Comparison of ENCODE assay signal across 30 cellular contexts in the genomic region with DNA sequence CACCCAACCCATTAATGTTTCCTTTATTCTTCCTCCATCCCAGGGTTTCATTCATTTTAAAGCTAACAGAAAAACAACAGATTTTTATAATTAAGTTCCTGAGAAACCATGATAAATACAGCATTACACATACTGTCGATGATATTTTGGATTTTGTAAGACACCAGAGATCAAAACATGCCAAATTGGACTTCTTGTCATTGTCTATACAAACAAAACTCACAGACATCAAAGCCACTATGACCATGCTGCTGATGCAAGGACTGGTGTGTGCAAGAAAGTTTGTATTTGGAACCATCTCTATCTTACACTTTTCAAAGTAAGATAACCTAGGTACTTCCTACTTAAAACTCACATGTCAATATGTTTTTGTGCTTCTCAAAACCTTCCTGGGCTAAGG.
"Had no signal": no experiment of that assay in that cellular context is flagged by ENCODE, and none has a peak within 500 bp of the region (broad histone marks: within the 10 kb centered on the region; RNA-seq: fewer than 3 reads in every experiment).

No MANE protein-coding gene starts in this region.

- FAIRE-seq: colon, frontal cortex had no signal

- H3K9me3 ChIP-seq: lower lobe of right lung, neutrophil, right atrium auricular region, suprapubic skin, transverse colon, upper lobe of right lung, uterus had no signal

- H3K36me3 ChIP-seq: lower lobe of right lung, neutrophil, right atrium auricular region, suprapubic skin, transverse colon, upper lobe of right lung, uterus had no signal

- H3K4me1 Mint-ChIP-seq: immature natural killer cell; natural killer cell; neural crest cell; stimulated activated naive CD8-positive, alpha-beta T cell treated with anti-CD3 and anti-CD28 coated beads, Interleukin-15, amount 100 ng/mL, for 72 hours had no signal

- H3K4me1 ChIP-seq: lower lobe of right lung, parathyroid adenoma, right atrium auricular region, suprapubic skin, transverse colon, upper lobe of right lung, uterus had no signal

- H3K9me3 Mint-ChIP-seq: neural crest cell had no signal

- H3K79me2 ChIP-seq: parathyroid adenoma had no signal

- ATAC-seq: esophagus mucosa; left ventricle myocardium superior; lower lobe of right lung; natural killer cell; sciatic nerve; stimulated activated naive CD8-positive, alpha-beta T cell treated with anti-CD3 and anti-CD28 coated beads, Interleukin-15, amount 100 ng/mL, for 72 hours; upper lobe of right lung had no signal

- H2AFZ ChIP-seq: parathyroid adenoma had no signal

- H3K27ac Mint-ChIP-seq: immature natural killer cell; natural killer cell; progenitor cell of endocrine pancreas; stimulated activated naive CD8-positive, alpha-beta T cell treated with anti-CD3 and anti-CD28 coated beads, Interleukin-15, amount 100 ng/mL, for 72 hours had no signal

- H3K27me3 Mint-ChIP-seq: progenitor cell of endocrine pancreas; stimulated activated naive CD8-positive, alpha-beta T cell treated with anti-CD3 and anti-CD28 coated beads, Interleukin-15, amount 100 ng/mL, for 72 hours had no signal

- H3K27me3 ChIP-seq: neutrophil, right atrium auricular region, suprapubic skin, transverse colon, upper lobe of right lung, uterus had no signal

- H3K4me2 ChIP-seq: smooth muscle cell had no signal

- H3K4me3 Mint-ChIP-seq: immature natural killer cell; natural killer cell; neural crest cell; stimulated activated naive CD8-positive, alpha-beta T cell treated with anti-CD3 and anti-CD28 coated beads, Interleukin-15, amount 100 ng/mL, for 72 hours had no signal

- H3K27ac ChIP-seq: dorsolateral prefrontal cortex, epithelial cell of prostate, lower lobe of right lung, neutrophil, parathyroid adenoma, right atrium auricular region, suprapubic skin, transverse colon, upper lobe of right lung, uterus had no signal

- H3K9ac ChIP-seq: parathyroid adenoma had no signal

- H3K36me3 Mint-ChIP-seq: immature natural killer cell, natural killer cell had no signal

- H3K4me3 ChIP-seq: dorsolateral prefrontal cortex, lower lobe of right lung, right atrium auricular region, smooth muscle cell, suprapubic skin, transverse colon, upper lobe of right lung, uterus had no signal

- DNase-seq: dorsolateral prefrontal cortex; effector CD4-positive, alpha-beta T cell; hypothalamus; immature natural killer cell; islet precursor cell; kidney glomerular epithelial cell; left ventricle myocardium superior; lower lobe of right lung; natural killer cell; stimulated activated CD4-positive, alpha-beta T cell treated with anti-CD3 and anti-CD28 coated beads, Interleukin-12 subunit alpha, Interleukin-12 subunit beta, amount 100 ng/mL, for 4 hours; stimulated activated CD4-positive, alpha-beta T cell treated with anti-CD3 and anti-CD28 coated beads, Interleukin-1b, Interleukin-23, amount 100 ng/mL, for 48 hours; stimulated activated CD4-positive, alpha-beta T cell treated with anti-CD3 and anti-CD28 coated beads, Interleukin-4, amount 100 ng/mL, for 1 hour; stimulated activated CD8-positive, alpha-beta memory T cell treated with anti-CD3 and anti-CD28 coated beads, Interleukin-4, amount 100 ng/mL, for 48 hours; stimulated activated naive CD4-positive, alpha-beta T cell; stimulated activated naive CD8-positive, alpha-beta T cell treated with anti-CD3 and anti-CD28 coated beads, Interleukin-15, amount 100 ng/mL, for 72 hours; transverse colon; upper lobe of right lung; uterus had no signal
